In the genomic region with DNA sequence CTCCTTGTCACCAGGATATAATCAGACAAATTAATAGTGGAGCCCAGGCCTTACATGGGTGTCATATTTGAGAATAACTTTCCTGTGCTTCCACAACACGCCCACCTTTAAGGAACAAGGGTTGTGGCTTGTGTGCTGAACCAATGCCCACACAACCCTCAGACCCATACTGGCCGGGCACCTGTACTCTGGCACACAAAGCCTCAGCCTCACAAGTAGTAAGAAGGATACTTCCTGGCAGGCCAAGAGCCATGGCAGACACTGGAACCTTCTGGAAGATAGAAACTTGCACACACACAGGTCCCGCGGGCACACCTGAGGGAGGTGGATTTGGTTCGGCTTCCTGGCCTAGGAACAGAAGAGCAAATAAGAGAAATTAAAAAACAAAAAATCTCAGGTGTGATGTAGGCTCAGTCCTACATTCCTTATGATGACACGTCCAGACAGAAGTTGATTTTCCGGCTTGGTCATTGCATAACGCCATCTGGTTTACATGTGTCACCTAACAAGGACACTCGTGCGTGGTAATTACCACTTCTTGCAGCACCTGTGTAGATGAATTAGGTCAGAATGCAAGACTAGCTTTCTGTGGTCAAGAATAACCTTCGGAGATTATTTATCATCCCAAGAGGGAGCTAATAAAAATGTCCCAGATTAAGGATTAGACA, we compare ENCODE assay signal across 19 cellular contexts. TPM values are rescaled to one million over a fixed set of nuclear protein-coding genes. Genes with fewer than 3 reads are reported as not detected.
DNase-seq lines count a peak whose midpoint lies in the region; ATAC-seq, FAIRE-seq and TF ChIP-seq lines count a peak whose summit lies in the region.
"Had no signal": no experiment of that assay in that cellular context is flagged by ENCODE, and none has a peak within 500 bp of the region (broad histone marks: within the 10 kb centered on the region; RNA-seq: fewer than 3 reads in every experiment).

No MANE protein-coding gene starts in this region.

- H3K27ac ChIP-seq in PC-3 (ENCODE audit: low read length): no peak overlapping the region
- H3K27ac ChIP-seq in foreskin keratinocyte: no peak overlapping the region
- peak overlapping the region; percentile 57 for H3K27ac ChIP-seq in smooth muscle cell (ENCODE audit: low read depth)

- H3K36me3 ChIP-seq in PC-3 (ENCODE audit: low read depth, low read length) (no peaks in the 10 kb centered on the region), smooth muscle cell (ENCODE audit: low read depth) (no peaks in the 10 kb centered on the region)

- H3K9me3 ChIP-seq in PC-3 (ENCODE audit: low read length) (no peaks in the 10 kb centered on the region), smooth muscle cell (replicated peaks; ENCODE audit: low read depth) (no peaks in the 10 kb centered on the region)

- DNase-seq in GM19239 (ENCODE audit: insufficient read length, low spot score) (no peak), PC-3 (peak; percentile 57), foreskin keratinocyte (peak; percentile 59 to 73), smooth muscle cell (lab: John Stamatoyannopoulos, UW; ENCODE audit: unreplicated experiment) (no peak), DMS79 (lab: John Stamatoyannopoulos, UW) (no peak)
- DNase-seq: DMS 273 treated with DMSO at 0.1 percent for 48 hours; effector memory CD4-positive, alpha-beta T cell; hippocampal formation; KBM-7; NCI-H1105; SHP77 treated with DMSO at 0.1 percent for 48 hours; stimulated activated CD4-positive, alpha-beta T cell treated with anti-CD3 and anti-CD28 coated beads, Interleukin-2, amount 100 ng/mL, for 48 hours; substantia nigra; T-helper 17 cell had no signal

- H3K4me2 ChIP-seq in PC-3 (ENCODE audit: low read length) (no peak overlapping the region), smooth muscle cell (no peak overlapping the region)
- H3K4me2 ChIP-seq: GM23338 had no signal

- CTCF ChIA-PET in PC-3 (lab: Charles Lee): no interaction called here

- no TSS peak for BruUV-seq in PC-3 (replicated peaks; lab: Mats Ljungman, UMichigan)

- H2AFZ ChIP-seq in PC-3 (ENCODE audit: low read length): no peak overlapping the region
- H2AFZ ChIP-seq in smooth muscle cell (ENCODE audit: low read depth): no peak overlapping the region
- H2AFZ ChIP-seq: GM23338 had no signal

- POLR2A ChIA-PET in PC-3 (lab: Charles Lee; ENCODE audit: unreplicated experiment): no interaction called here

- H3K4me1 ChIP-seq in PC-3 (ENCODE audit: insufficient read depth, low read length) (peaks cover 12% of the 10 kb centered on the region), foreskin keratinocyte (no peaks in the 10 kb centered on the region), smooth muscle cell (ENCODE audit: low read depth) (no peaks in the 10 kb centered on the region)

- H3F3A ChIP-seq in PC-3 (ENCODE audit: low read length, unreplicated experiment): no peaks in the 10 kb centered on the region
- no peaks in the 10 kb centered on the region for H3F3A ChIP-seq in smooth muscle cell (ENCODE audit: low read depth)

- no peak overlapping the region for H3K4me3 ChIP-seq in PC-3 (ENCODE audit: low read length)
- no peak overlapping the region for H3K4me3 ChIP-seq in smooth muscle cell
- H3K4me3 ChIP-seq: GM23338 had no signal

- no peak for ATAC-seq in PC-3
- ATAC-seq in foreskin keratinocyte: peak; percentile 70
- no peak for ATAC-seq in HG02852 (IDR thresholded peaks at IDR 0.05; ENCODE audit: unreplicated experiment)
- ATAC-seq in GM21528 (IDR thresholded peaks at IDR 0.05; ENCODE audit: low FRiP score, unreplicated experiment): no peak
- ATAC-seq: activated CD4-positive, CD25-positive, alpha-beta regulatory T cell treated with anti-CD3 and anti-CD28 coated beads, Interleukin-2, amount 50 U/mL, for 24 hours; GM23338; sciatic nerve; T-helper 17 cell had no signal

- peak; percentile 8 for FAIRE-seq in GM19239 (lab: Jason Lieb, UNC)

- H3K79me2 ChIP-seq in PC-3 (ENCODE audit: low read length): no peaks in the 10 kb centered on the region
- H3K79me2 ChIP-seq in smooth muscle cell (ENCODE audit: low read depth): no peaks in the 10 kb centered on the region

- H3K27me3 ChIP-seq in PC-3 (ENCODE audit: low read length) (no peaks in the 10 kb centered on the region), foreskin keratinocyte (no peaks in the 10 kb centered on the region), smooth muscle cell (ENCODE audit: low read depth) (no peaks in the 10 kb centered on the region)

- 83% methylated on average over 11 of the region's 11 CpGs for WGBS in smooth muscle cell (ENCODE audit: low lambda C conversion rate)

- no peak for TF ChIP-seq CTCF in PC-3 (conservative IDR thresholded peaks at IDR 0.05; ENCODE audit: low read depth, low read length)
- no peak for TF ChIP-seq CTCF in foreskin keratinocyte (conservative IDR thresholded peaks at IDR 0.05)
- TF ChIP-seq CTCF in smooth muscle cell (IDR thresholded peaks at IDR 0.05; ENCODE audit: borderline replicate concordance, insufficient read depth, poor library complexity, severe bottlenecking): no peak

- no peak overlapping the region for H3K9ac ChIP-seq in PC-3 (ENCODE audit: low read length)
- H3K9ac ChIP-seq in smooth muscle cell (ENCODE audit: low read depth): no peak overlapping the region

- intact Hi-C loops in PC-3 (cut with micrococcal nuclease): no loop called here

- no peaks in the 10 kb centered on the region for H3K9me2 ChIP-seq in PC-3 (replicated peaks; ENCODE audit: low read length)

- H4K20me1 ChIP-seq in PC-3 (ENCODE audit: low read length) (no peaks in the 10 kb centered on the region), smooth muscle cell (ENCODE audit: low read depth) (no peaks in the 10 kb centered on the region)

RNA-seq across cellular contexts. Expression of gene BRD1, which starts 5.8 kb away (rescaled TPM):
- total RNA-seq in PC-3 (2014; rRNA removed) (19.1 and 23.0 TPM in 2 replicates), foreskin keratinocyte (16.8 and 18.8 TPM in 2 replicates), smooth muscle cell (18.3 and 20.5 TPM in 2 replicates)
- polyA plus RNA-seq in foreskin keratinocyte (7.6 and 8.5 TPM in 2 replicates), smooth muscle cell (15.0 and 21.6 TPM in 2 replicates)

RNA-seq across cellular contexts. Expression of gene ZBED4, which starts 20.2 kb away (rescaled TPM):
- total RNA-seq in PC-3 (2014; rRNA removed) (11.5 and 14.3 TPM in 2 replicates), foreskin keratinocyte (17.0 and 17.8 TPM in 2 replicates), smooth muscle cell (16.6 and 16.8 TPM in 2 replicates)
- polyA plus RNA-seq in foreskin keratinocyte (4.8 and 5.5 TPM in 2 replicates), smooth muscle cell (12.1 and 13.1 TPM in 2 replicates)

Comparison
In these comparisons a context has a peak if more than half of its experiments do, and no peak if none do; other contexts are left out.
1. DNase-seq: peak in PC-3 (single experiment) and foreskin keratinocyte (2 of 2); none in GM19239 (single experiment), smooth muscle cell (single experiment) and DMS79 (single experiment).